11 cellular contexts compared by ENCODE assay signal in genomic region chr4:94256833-94257232, GRCh38. TPM values are rescaled to one million over a fixed set of nuclear protein-coding genes. Genes with fewer than 3 reads are reported as not detected.
DNase-seq lines count a peak whose midpoint lies in the region; ATAC-seq, FAIRE-seq and TF ChIP-seq lines count a peak whose summit lies in the region.
"Had no signal": no experiment of that assay in that cellular context is flagged by ENCODE, and none has a peak within 500 bp of the region (broad histone marks: within the 10 kb centered on the region; RNA-seq: fewer than 3 reads in every experiment).

No MANE protein-coding gene starts in this region.

- CTCF ChIA-PET in A549 (lab: Yijun Ruan, JAX), result interaction anchor here (0.9 kb wide), 1 partner anchor 11 kb away, joined by 3 read pairs; no protein-coding TSS in a partner anchor

- H3K79me2 ChIP-seq in OCI-LY3 (ENCODE audit: low read length), result no peaks in the 10 kb centered on the region

- no peak for TF ChIP-seq POLR2A in A549 (IDR thresholded peaks at IDR 0.05; ENCODE audit: low read length)

- no peak overlapping the region for H3K9ac ChIP-seq in OCI-LY3 (ENCODE audit: low read length)

- no peak overlapping the region for H3K4me3 ChIP-seq in A549
- no peak overlapping the region for H3K4me3 ChIP-seq in GM06990 (replicated peaks; ENCODE audit: low read depth, low read length)
- no peak overlapping the region for H3K4me3 ChIP-seq in OCI-LY3 (ENCODE audit: low read length)
- no peak overlapping the region for H3K4me3 ChIP-seq in epithelial cell of proximal tubule (ENCODE audit: low read depth, low read length)

- H3K36me3 ChIP-seq in GM06990 (ENCODE audit: control insufficient read depth, insufficient read depth, low read length) (no peaks in the 10 kb centered on the region; the same call in none of the 2 replicates), OCI-LY3 (replicated peaks; ENCODE audit: low read depth, low read length) (peaks cover 22% of the 10 kb centered on the region)

- DNase-seq in A549 (ENCODE audit: low read depth in 1 of 2, low spot score in 1 of 2), result peak in 1 of 2 experiments; percentile 7
- DNase-seq in GM06990 (ENCODE audit: extremely low read depth, insufficient read length), result no peak
- DNase-seq in epithelial cell of proximal tubule (ENCODE audit: low read depth), result no peak
- DNase-seq in anterior cingulate cortex (lab: John Stamatoyannopoulos, UW), result no peak
- no peak for DNase-seq in epidermal melanocyte (ENCODE audit: insufficient read length, low spot score)
- DNase-seq in ureter (ENCODE audit: low spot score), result no peak
- DNase-seq: DMS153; NCI-H345; stimulated activated CD8-positive, alpha-beta memory T cell treated with anti-CD3 and anti-CD28 coated beads, Interleukin-4, amount 100 ng/mL, for 48 hours had no signal

- ATAC-seq in A549 (no peak), GM21717 (IDR thresholded peaks at IDR 0.05; ENCODE audit: unreplicated experiment) (no peak)

- H3K4me2 ChIP-seq in A549 (no peak overlapping the region), OCI-LY3 (ENCODE audit: low read length) (no peak overlapping the region)

- no peaks in the 10 kb centered on the region for H3K4me1 ChIP-seq in A549
- H3K4me1 ChIP-seq in OCI-LY3 (ENCODE audit: low read length), result peaks cover 5% of the 10 kb centered on the region; the same call in 1 of the 2 replicates

- TF ChIP-seq EP300 in A549 (IDR thresholded peaks at IDR 0.05), result no peak

- no peaks in the 10 kb centered on the region for H3K9me3 ChIP-seq in A549
- no peaks in the 10 kb centered on the region for H3K9me3 ChIP-seq in OCI-LY3 (ENCODE audit: insufficient read depth, low read length)

- no peak for FAIRE-seq in A549 (lab: Jason Lieb, UNC)

- H3K27me3 ChIP-seq in GM06990 (replicated peaks; ENCODE audit: control insufficient read depth, insufficient read depth, low read length), result no peaks in the 10 kb centered on the region
- H3K27me3 ChIP-seq in OCI-LY3 (ENCODE audit: low read depth, low read length), result no peaks in the 10 kb centered on the region

- H4K20me1 ChIP-seq in OCI-LY3 (ENCODE audit: insufficient read depth, low read length), result no peaks in the 10 kb centered on the region

- H3K27ac ChIP-seq in A549, result no peak overlapping the region
- no peak overlapping the region for H3K27ac ChIP-seq in OCI-LY3 (ENCODE audit: low read length)

- peak in 1 of 2 experiments; percentile 24; a peak in 2 of 5 replicates for TF ChIP-seq RAD21 in A549 (conservative IDR thresholded peaks at IDR 0.05 in 1 of 2, IDR thresholded peaks at IDR 0.05 in 1 of 2)

- no peak overlapping the region for H2AFZ ChIP-seq in OCI-LY3 (ENCODE audit: low read depth, low read length)

- TF ChIP-seq CTCF in A549 (IDR thresholded peaks at IDR 0.05), result peak; percentile 29; the same call in 2 of the 3 replicates
- peak; percentile 15 for TF ChIP-seq CTCF in GM06990 (IDR thresholded peaks at IDR 0.05; ENCODE audit: insufficient read depth, low read length, poor library complexity, severe bottlenecking)
- TF ChIP-seq CTCF in OCI-LY3 (IDR thresholded peaks at IDR 0.05; ENCODE audit: low read depth, low read length), result peak; percentile 42
- peak; percentile 36 for TF ChIP-seq CTCF in epithelial cell of proximal tubule (conservative IDR thresholded peaks at IDR 0.05; ENCODE audit: low read depth, low read length)

- POLR2A ChIA-PET in A549 (lab: Yijun Ruan, JAX), result no interaction called here

TF ChIP-seq in A549, 52 proteins besides CTCF, POLR2A, EP300 and RAD21:
- TF ChIP-seq SREBF2 (IDR thresholded peaks at IDR 0.05) (no peak), RARB (CRISPR knock-in tag; IDR thresholded peaks at IDR 0.05) (no peak), JUNB (IDR thresholded peaks at IDR 0.05) (no peak), ESRRA (IDR thresholded peaks at IDR 0.05; ENCODE audit: borderline replicate concordance, low read length) (no peak), FOXS1 (CRISPR knock-in tag; IDR thresholded peaks at IDR 0.05) (no peak), SMC3 (IDR thresholded peaks at IDR 0.05) (no peak), KDM1A (IDR thresholded peaks at IDR 0.05; ENCODE audit: low read depth) (no peak), BHLHE40 (IDR thresholded peaks at IDR 0.05; ENCODE audit: low read depth, low read length) (no peak), HOXB5 (CRISPR knock-in tag; IDR thresholded peaks at IDR 0.05) (no peak), PHF8 (IDR thresholded peaks at IDR 0.05; ENCODE audit: borderline replicate concordance, low read depth) (no peak), JUN (IDR thresholded peaks at IDR 0.05) (no peak), HOXB13 (CRISPR knock-in tag; IDR thresholded peaks at IDR 0.05; ENCODE audit: low read depth) (no peak), NR3C1 (IDR thresholded peaks at IDR 0.05) (no peak), ZFP36 (IDR thresholded peaks at IDR 0.05; ENCODE audit: borderline replicate concordance, partially characterized antibody) (no peak), POLR2AphosphoS2 (conservative IDR thresholded peaks at IDR 0.05; ENCODE audit: low read length) (no peak)

RNA-seq across cellular contexts. Expression of gene SMARCAD1, which starts 49.2 kb away (rescaled TPM):
- polyA plus RNA-seq in A549 (2011; rRNA removed) (25.7 and 35.7 TPM in 2 replicates), A549 (2017; fragmentation: RNase III; extraction: RNeasy Plus Mini Kit Qiagen cat#74134 plus additional on column Dnase treatment) (15.5 to 15.9 TPM (median 15.6 TPM) in 3 replicates)
- polyA plus RNA-seq in A549 (2012; cell fraction: cytosol; rRNA removed), result 4.8 and 5.0 TPM in 2 replicates
- 5.1 and 9.0 TPM in 2 replicates for polyA plus RNA-seq in A549 (2012; cell fraction: nucleus; rRNA removed)
- 12.6 and 16.1 TPM in 2 replicates for polyA minus RNA-seq in A549 (2011; rRNA and poly(A)+ RNA removed)
- total RNA-seq in epithelial cell of proximal tubule (24.5 and 28.1 TPM in 2 replicates), ureter (39.7 TPM)
